ENCODE assay signal across 22 cellular contexts in the genomic region with DNA sequence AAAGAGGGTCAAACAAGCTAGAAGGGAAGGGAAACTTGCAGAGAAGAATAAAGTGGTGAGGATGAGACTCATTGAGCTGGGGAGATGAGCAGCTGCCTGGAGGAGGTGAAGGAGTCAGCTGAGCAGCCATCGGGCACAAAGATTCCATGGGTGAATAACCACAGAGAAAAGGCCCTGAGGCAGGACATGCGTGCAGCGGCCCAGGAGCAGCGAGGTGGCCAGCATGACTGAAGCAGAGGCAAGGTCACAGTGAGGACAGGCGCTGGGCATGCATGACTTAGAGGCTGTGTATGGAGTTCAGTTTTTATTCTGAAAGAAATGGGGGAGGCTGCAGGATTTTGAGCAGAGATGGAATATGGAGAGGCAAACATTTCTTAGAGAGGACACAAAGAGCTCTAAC. TPM values are rescaled to one million over a fixed set of nuclear protein-coding genes. Genes with fewer than 3 reads are reported as not detected.
DNase-seq lines count a peak whose midpoint lies in the region; TF ChIP-seq lines count a peak whose summit lies in the region.
"Had no signal": no experiment of that assay in that cellular context is flagged by ENCODE, and none has a peak within 500 bp of the region (broad histone marks: within the 10 kb centered on the region; RNA-seq: fewer than 3 reads in every experiment).

No MANE protein-coding gene starts in this region.

- H3K79me1 ChIP-seq in neuronal stem cell (ENCODE audit: low read depth, low read length) = no peaks in the 10 kb centered on the region

- H3K9ac ChIP-seq in neuronal stem cell (ENCODE audit: low read depth, low read length, poor library complexity) = no peak overlapping the region

- no peak for TF ChIP-seq CTCF in GM10248 (IDR thresholded peaks at IDR 0.05; ENCODE audit: control extremely low read depth, extremely low read depth, low read depth, missing control alignments)
- no peak for TF ChIP-seq CTCF in GM20000 (IDR thresholded peaks at IDR 0.05; ENCODE audit: extremely low read depth, missing control alignments)

- peaks cover 0 to under 1% of the 10 kb centered on the region in 2 donors for H3K9me3 ChIP-seq in neuronal stem cell (replicated peaks in 1 of 2; ENCODE audit: control insufficient read depth in 2 of 2, insufficient read depth in 1 of 2, low read depth in 1 of 2, low read length in 2 of 2)
- H3K9me3 ChIP-seq: sigmoid colon, thyroid gland had no signal

- POLR2A ChIA-PET in GM10248 (lab: Yijun Ruan, JAX) = no interaction called here

- no peak overlapping the region for H3K4me3 ChIP-seq in neuronal stem cell (ENCODE audit: low read length in 2 of 2)
- H3K4me3 ChIP-seq: sigmoid colon, thyroid gland had no signal

- H2BK12ac ChIP-seq in neuronal stem cell (ENCODE audit: low read length) = no peak overlapping the region

- no peak overlapping the region for H3K18ac ChIP-seq in neuronal stem cell (ENCODE audit: low read length)

- H3K27me3 ChIP-seq in neuronal stem cell (ENCODE audit: control insufficient read depth in 3 of 3, insufficient read depth in 3 of 3, low read depth in 1 of 3, low read length in 3 of 3) = no peaks in the 10 kb centered on the region
- H3K27me3 ChIP-seq: sigmoid colon, thyroid gland had no signal

- peaks cover 0 to 5% of the 10 kb centered on the region in 2 donors for H3K36me3 ChIP-seq in neuronal stem cell (replicated peaks in 1 of 2; ENCODE audit: control insufficient read depth in 2 of 2, insufficient read depth in 2 of 2, low read length in 2 of 2)

- no peak overlapping the region for H3K23ac ChIP-seq in neuronal stem cell (ENCODE audit: low read depth, low read length, poor library complexity)

- H3K27ac ChIP-seq in neuronal stem cell (replicated peaks; ENCODE audit: low read length) = no peak overlapping the region
- H3K27ac ChIP-seq: sigmoid colon, thyroid gland had no signal

- no peak overlapping the region for H2BK5ac ChIP-seq in neuronal stem cell (ENCODE audit: low read length)

- no peak overlapping the region for H3K14ac ChIP-seq in neuronal stem cell (ENCODE audit: low read length)

- H4K91ac ChIP-seq in neuronal stem cell (ENCODE audit: low read depth, low read length, poor library complexity) = no peak overlapping the region

- H3K4me2 ChIP-seq in neuronal stem cell (ENCODE audit: insufficient read depth, low read length, poor library complexity, severe bottlenecking) = no peak overlapping the region

- H3K4me1 ChIP-seq in neuronal stem cell (ENCODE audit: control insufficient read depth in 2 of 2, insufficient read depth in 1 of 2, low read depth in 1 of 2, low read length in 2 of 2) = peaks cover 0 to 1% of the 10 kb centered on the region in 2 donors
- H3K4me1 ChIP-seq: thyroid gland had no signal

- no peak overlapping the region for H4K8ac ChIP-seq in neuronal stem cell (ENCODE audit: low read depth, low read length)

- H2AFZ ChIP-seq in neuronal stem cell (ENCODE audit: low read length) = peak overlapping the region; percentile 39

- CTCF ChIA-PET in GM10248 (lab: Yijun Ruan, JAX) = no interaction called here

- H2AK5ac ChIP-seq in neuronal stem cell (ENCODE audit: low read depth, low read length) = no peak overlapping the region

- no CpG with 5 or more reads among the region's 5 CpGs for WGBS in neuronal stem cell (ENCODE audit: extremely low coverage in 2 of 2, insufficient read length in 2 of 2, insufficient replicate concordance in 1 of 2), 2 donors

- peak; percentile 76 for DNase-seq in EL
- peak; percentile 18 for DNase-seq in NCI-H146 (lab: John Stamatoyannopoulos, UW)
- peak; percentile 76 for DNase-seq in astrocyte of the hippocampus (ENCODE audit: low read depth, low spot score)
- DNase-seq in neuronal stem cell (ENCODE audit: low spot score) = no peak
- no peak for DNase-seq in GM10248 (ENCODE audit: extremely low spot score)
- DNase-seq in SIG-M5 (lab: John Stamatoyannopoulos, UW) = no peak
- no peak for DNase-seq in GM20000 (ENCODE audit: low spot score)
- DNase-seq: activated CD4-positive, alpha-beta T cell treated with anti-CD3 and anti-CD28 coated beads, Interleukin-2, amount 50 U/mL, for 4 hours; activated CD4-positive, CD25-positive, alpha-beta regulatory T cell; activated CD8-positive, alpha-beta memory T cell treated with anti-CD3 and anti-CD28 coated beads, Interleukin-2, amount 50 U/mL, for 48 hours; anterior cingulate cortex; CD8-positive, alpha-beta T cell; central memory CD4-positive, alpha-beta T cell; HCEC 1CT; IMR-90; NCI-H1436 treated with DMSO at 0.1 percent for 48 hours; NCI-H526 treated with DMSO at 0.1 percent for 48 hours; sigmoid colon; stimulated activated CD4-positive, alpha-beta T cell treated with anti-CD3 and anti-CD28 coated beads, Interleukin-15, amount 100 ng/mL, for 24 hours; stimulated activated naive CD8-positive, alpha-beta T cell treated with anti-CD3 and anti-CD28 coated beads, Interleukin-15, amount 100 ng/mL, for 72 hours; T-helper 9 cell; thyroid gland had no signal

- no peak overlapping the region for H2BK120ac ChIP-seq in neuronal stem cell (ENCODE audit: low read depth, low read length)

- no peak overlapping the region for H3K4ac ChIP-seq in neuronal stem cell (ENCODE audit: low read length)

- no peak overlapping the region for H2BK15ac ChIP-seq in neuronal stem cell (ENCODE audit: low read length)

RNA-seq across cellular contexts. Expression of a gene that starts 24.9 kb away (rescaled TPM):
- polyA plus RNA-seq in neuronal stem cell (2013, experiment 1 of 2) = 6.2 TPM
- polyA plus RNA-seq in neuronal stem cell (2013, experiment 2 of 2) = 6.6 TPM

Comparison
In these comparisons a context has a peak if more than half of its experiments do, and no peak if none do; other contexts are left out.
1. DNase-seq: peak in EL (single experiment), NCI-H146 (single experiment) and astrocyte of the hippocampus (single experiment); none in neuronal stem cell (single experiment), GM10248 (single experiment), SIG-M5 (single experiment) and GM20000 (single experiment).